Comparison of ENCODE assay signal across 20 cellular contexts in genomic region chr1:108059945-108060344, GRCh38.
"Had no signal": no experiment of that assay in that cellular context is flagged by ENCODE, and none has a peak within 500 bp of the region (broad histone marks: within the 10 kb centered on the region; RNA-seq: fewer than 3 reads in every experiment).

No MANE protein-coding gene starts in this region.

- H3K9me3 ChIP-seq: Peyer's patch had no signal

- H3K27me3 ChIP-seq: brain microvascular endothelial cell, cardiac muscle cell, Peyer's patch had no signal

- H3K4me3 ChIP-seq: cardiac muscle cell, Peyer's patch had no signal

- H3K36me3 ChIP-seq: brain microvascular endothelial cell, cardiac muscle cell, Peyer's patch had no signal

- H3K4me1 ChIP-seq: Peyer's patch had no signal

- H3K27ac ChIP-seq: brain microvascular endothelial cell, cardiac muscle cell, Peyer's patch, RWPE1 had no signal

- DNase-seq: activated CD4-positive, alpha-beta T cell treated with anti-CD3 and anti-CD28 coated beads for 1 hour; activated CD4-positive, alpha-beta T cell treated with anti-CD3 and anti-CD28 coated beads, Interleukin-2, amount 10 ng/mL, durations not matched to agents 24 days and 14 days; activated CD4-positive, alpha-beta T cell treated with anti-CD3 and anti-CD28 coated beads, Interleukin-2, amount 50 U/mL, for 48 hours; activated effector memory CD4-positive, alpha-beta T cell treated with anti-CD3 and anti-CD28 coated beads, Interleukin-2, amount 50 U/mL, for 16 hours; activated naive CD4-positive, alpha-beta T cell treated with Interleukin-2 at 50 U/mL for 16 hours; activated T-cell treated with anti-CD3 and anti-CD28 coated beads, Interleukin-2, amount 50 U/mL, for 4 hours; amygdala; brain microvascular endothelial cell; Karpas-422; NCI-H1048; NCI-H1417; NCI-H1694; NCI-H2029; NCI-H510A treated with DMSO at 0.1 percent for 48 hours; Peyer's patch; SHP77 treated with DMSO at 0.1 percent for 48 hours; T-helper 17 cell; T-helper 9 cell had no signal
